ENCODE assay signal across 8 cellular contexts in genomic region chr11:107928046-107928766, GRCh38. TPM values are rescaled to one million over a fixed set of nuclear protein-coding genes. Genes with fewer than 3 reads are reported as not detected.
A peak's percentile ranks its signal among the peaks of the same experiment; 100 is the strongest.
DNase-seq lines count a peak whose midpoint lies in the region; ATAC-seq and TF ChIP-seq lines count a peak whose summit lies in the region.

Gene RAB39A (plus strand): TSS chr11:107928448. CDS start chr11:107928569, 121 bp downstream.

- TF ChIP-seq CTCF in HFFc6 (IDR thresholded peaks at IDR 0.05) (no peak), cardiac muscle cell (IDR thresholded peaks at IDR 0.05; ENCODE audit: low read depth, low read length) (no peak), ovary (IDR thresholded peaks at IDR 0.05) (no peak), thyroid gland (IDR thresholded peaks at IDR 0.05) (no peak)

- H3K9me3 ChIP-seq in cardiac muscle cell (ENCODE audit: low read depth) (no peaks in the 10 kb centered on the region), ovary (no peaks in the 10 kb centered on the region), thyroid gland (no peaks in the 10 kb centered on the region)

- peak; percentile 97 for ATAC-seq in SK-N-SH treated with all-trans-retinoic acid at 6 μM for 48 hours
- peak; percentile 97 for ATAC-seq in activated naive CD8-positive, alpha-beta T cell treated with anti-CD3 and anti-CD28 coated beads, Interleukin-2, amount 10 ng/mL, durations not matched to agents 7 days and 5 days (ENCODE audit: low read depth)

- TF ChIP-seq EP300 in ovary (IDR thresholded peaks at IDR 0.05): no peak

- H3K4me1 ChIP-seq in cardiac muscle cell (ENCODE audit: low read depth) (no peaks in the 10 kb centered on the region), ovary (ENCODE audit: insufficient read depth) (peaks cover 2% of the 10 kb centered on the region), thyroid gland (peaks cover 7 to 12% of the 10 kb centered on the region in 2 donors)

- H3K4me1 Mint-ChIP-seq in HFFc6 (ENCODE audit: low read depth): no peaks in the 10 kb centered on the region
- peaks cover 1% of the 10 kb centered on the region for H3K4me1 Mint-ChIP-seq in activated naive CD8-positive, alpha-beta T cell treated with anti-CD3 and anti-CD28 coated beads, Interleukin-2, amount 10 ng/mL, durations not matched to agents 7 days and 5 days

- peak within 1 kb of the TSS; percentile 46; the same call in 1 of the 2 replicates for H3K4me3 Mint-ChIP-seq in HFFc6
- H3K4me3 Mint-ChIP-seq in activated naive CD8-positive, alpha-beta T cell treated with anti-CD3 and anti-CD28 coated beads, Interleukin-2, amount 10 ng/mL, durations not matched to agents 7 days and 5 days: peak within 1 kb of the TSS; percentile 77

- 1 to 2% (median 1%) methylated on average over 44 to 61 of the region's 61 CpGs for WGBS in ovary, 3 donors
- WGBS in thyroid gland, 2 donors: 4 to 5% methylated on average over 21 to 35 of the region's 61 CpGs

- peaks cover 12% of the 10 kb centered on the region for H3K27me3 Mint-ChIP-seq in HFFc6 (ENCODE audit: insufficient read depth)
- peaks cover 31% of the 10 kb centered on the region for H3K27me3 Mint-ChIP-seq in activated naive CD8-positive, alpha-beta T cell treated with anti-CD3 and anti-CD28 coated beads, Interleukin-2, amount 10 ng/mL, durations not matched to agents 7 days and 5 days

- H3K36me3 ChIP-seq in cardiac muscle cell: no peaks in the 10 kb centered on the region
- no peaks in the 10 kb centered on the region for H3K36me3 ChIP-seq in ovary
- no peaks in the 10 kb centered on the region for H3K36me3 ChIP-seq in thyroid gland

- H3K27me3 ChIP-seq in cardiac muscle cell (peaks cover 7% of the 10 kb centered on the region), ovary (no peaks in the 10 kb centered on the region), thyroid gland (no peaks in the 10 kb centered on the region)

- intact Hi-C loops in ovary (cut with DNase I): loop anchor here in 1 of 4 donors (5.0 kb wide), 1 partner anchor 796 kb away; no protein-coding TSS in a partner anchor
- intact Hi-C loops in thyroid gland (cut with DNase I): no loop called here

- DNase-seq in GM03348 (ENCODE audit: low spot score) (peak; percentile 95), HFFc6 (peak; percentile 50), NCI-H1048 (lab: John Stamatoyannopoulos, UW) (peak; percentile 92), cardiac muscle cell (ENCODE audit: low read depth in 1 of 2, low spot score in 1 of 2) (peak; percentile 95 to 96), ovary (peak; percentile 19 to 72 (median 31)), thyroid gland (peak; percentile 64 to 66)
- peak; percentile 81 for DNase-seq in activated naive CD8-positive, alpha-beta T cell treated with anti-CD3 and anti-CD28 coated beads, Interleukin-2, amount 10 ng/mL, durations not matched to agents 7 days and 5 days

- H3K27ac Mint-ChIP-seq in HFFc6: no peak within 1 kb of the TSS
- no peak within 1 kb of the TSS for H3K27ac Mint-ChIP-seq in activated naive CD8-positive, alpha-beta T cell treated with anti-CD3 and anti-CD28 coated beads, Interleukin-2, amount 10 ng/mL, durations not matched to agents 7 days and 5 days

- no peaks in the 10 kb centered on the region for H3K9me3 Mint-ChIP-seq in HFFc6
- no peaks in the 10 kb centered on the region for H3K9me3 Mint-ChIP-seq in activated naive CD8-positive, alpha-beta T cell treated with anti-CD3 and anti-CD28 coated beads, Interleukin-2, amount 10 ng/mL, durations not matched to agents 7 days and 5 days

- H3K27ac ChIP-seq in cardiac muscle cell (no peak within 1 kb of the TSS), ovary (no peak within 1 kb of the TSS), thyroid gland (no peak within 1 kb of the TSS)

- H3K36me3 Mint-ChIP-seq in HFFc6 (ENCODE audit: low read depth): no peaks in the 10 kb centered on the region
- H3K36me3 Mint-ChIP-seq in activated naive CD8-positive, alpha-beta T cell treated with anti-CD3 and anti-CD28 coated beads, Interleukin-2, amount 10 ng/mL, durations not matched to agents 7 days and 5 days: no peaks in the 10 kb centered on the region

- TF ChIP-seq POLR2A in ovary (IDR thresholded peaks at IDR 0.05): no peak
- no peak for TF ChIP-seq POLR2A in thyroid gland (IDR thresholded peaks at IDR 0.05)

- POLR2A ChIA-PET in activated naive CD8-positive, alpha-beta T cell treated with anti-CD3 and anti-CD28 coated beads, Interleukin-2, amount 10 ng/mL, durations not matched to agents 7 days and 5 days (lab: Charles Lee): no interaction called here

- peak within 1 kb of the TSS; percentile 61 for H3K4me3 ChIP-seq in cardiac muscle cell
- peak within 1 kb of the TSS; percentile 12 for H3K4me3 ChIP-seq in ovary
- H3K4me3 ChIP-seq in thyroid gland (replicated peaks in 1 of 3): peak within 1 kb of the TSS in 1 of 3 donors; percentile 12

TF ChIP-seq in SK-N-SH treated with all-trans-retinoic acid at 6 μM for 48 hours, 23 proteins besides CTCF, POLR2A, EP300 and RAD21:
- no peak for TF ChIP-seq ZC3H10 (CRISPR knock-in tag; IDR thresholded peaks at IDR 0.05)
- TF ChIP-seq ZFP3 (CRISPR knock-in tag; IDR thresholded peaks at IDR 0.05): 0 out of 2 replicates have a peak, but pooled peaks have one; percentile 55

RNA-seq across cellular contexts. Expression of gene RAB39A, which starts in this region (rescaled TPM):
- total RNA-seq in HFFc6 (2021; fragmentation: NEBNext Ultra II Directional; extraction: Animal tissue kit (Norgen Biotek cat#: 25700)): not detected
- total RNA-seq in activated naive CD8-positive, alpha-beta T cell treated with anti-CD3 and anti-CD28 coated beads, Interleukin-2, amount 10 ng/mL, durations not matched to agents 7 days and 5 days: under 1 TPM in 1 of 2 experiments, not detected in 1; 0.43 TPM
- 0.24 and 0.88 TPM in 2 replicates for total RNA-seq in cardiac muscle cell
- polyA plus RNA-seq in cardiac muscle cell: not detected in 2 replicates
- 1 to 10 TPM in 2 of 7 donors, under 1 TPM in 5; 0.28 to 2.1 (median 0.43) TPM for total RNA-seq in ovary
- under 1 TPM; 0.04 to 0.90 TPM for polyA plus RNA-seq in ovary
- total RNA-seq in thyroid gland: 1 to 10 TPM in 1 of 4 donors, under 1 TPM in 2, not detected in 1; 0.11 to 1.1 (median 0.54) TPM

Comparison
In these comparisons a context has a peak if more than half of its experiments do, and no peak if none do; other contexts are left out.
1. Peak in DNase-seq in HFFc6; RNA of the gene not detected or under 1 TPM.
2. Peak in DNase-seq and ATAC-seq in activated naive CD8-positive, alpha-beta T cell treated with anti-CD3 and anti-CD28 coated beads, Interleukin-2, amount 10 ng/mL, durations not matched to agents 7 days and 5 days; RNA of the gene not detected or under 1 TPM.
3. Peak in DNase-seq and H3K4me3 ChIP-seq in cardiac muscle cell; RNA of the gene not detected or under 1 TPM.
4. DNase-seq: peak in every context shown above with its lines; median percentile 96 in cardiac muscle cell; 95 in GM03348; 92 in NCI-H1048; 81 in activated naive CD8-positive, alpha-beta T cell treated with anti-CD3 and anti-CD28 coated beads, Interleukin-2, amount 10 ng/mL, durations not matched to agents 7 days and 5 days; 65 in thyroid gland; 50 in HFFc6; 31 in ovary.